Comparison of ENCODE assay signal across 19 cellular contexts in genomic region chr1:37845781-37846180, GRCh38. TPM values are rescaled to one million over a fixed set of nuclear protein-coding genes. Genes with fewer than 3 reads are reported as not detected.
A peak's percentile ranks its signal among the peaks of the same experiment; 100 is the strongest.
DNase-seq lines count a peak whose midpoint lies in the region; ATAC-seq and TF ChIP-seq lines count a peak whose summit lies in the region.
"Had no signal": no experiment of that assay in that cellular context is flagged by ENCODE, and none has a peak within 500 bp of the region (broad histone marks: within the 10 kb centered on the region; RNA-seq: fewer than 3 reads in every experiment).

No MANE protein-coding gene starts in this region.

- H3K4me3 ChIP-seq in adipocyte (ENCODE audit: low read length) = no peak overlapping the region
- H3K4me3 ChIP-seq in neutrophil (ENCODE audit: low read depth in 1 of 2, low read length in 1 of 2) = peak overlapping the region; percentile 26 to 45
- no peak overlapping the region for H3K4me3 ChIP-seq in PC-3 (ENCODE audit: low read length)
- H3K4me3 ChIP-seq: breast epithelium, dorsolateral prefrontal cortex, pancreas, sigmoid colon, tibial artery had no signal

- H3K27ac Mint-ChIP-seq in activated T-cell treated with anti-CD3 and anti-CD28 coated beads, Interleukin-2, amount 50 U/mL, for 72 hours = peak overlapping the region; percentile 92

- no peaks in the 10 kb centered on the region for H3K9me3 ChIP-seq in adipocyte (ENCODE audit: control insufficient read depth, low read length)
- no peaks in the 10 kb centered on the region for H3K9me3 ChIP-seq in neutrophil
- no peaks in the 10 kb centered on the region for H3K9me3 ChIP-seq in PC-3 (ENCODE audit: low read length)
- H3K9me3 ChIP-seq: breast epithelium, pancreas, sigmoid colon, tibial artery had no signal

- peaks cover 47% of the 10 kb centered on the region for H3K4me1 Mint-ChIP-seq in activated T-cell treated with anti-CD3 and anti-CD28 coated beads, Interleukin-2, amount 50 U/mL, for 72 hours (ENCODE audit: low read depth)

- ATAC-seq in activated T-cell treated with anti-CD3 and anti-CD28 coated beads, Interleukin-2, amount 50 U/mL, for 72 hours (replicated peaks in 1 of 2) = no peak
- ATAC-seq in PC-3 = no peak
- ATAC-seq: Panc1, pancreas had no signal

- H3K9me3 Mint-ChIP-seq in activated T-cell treated with anti-CD3 and anti-CD28 coated beads, Interleukin-2, amount 50 U/mL, for 72 hours = no peaks in the 10 kb centered on the region
- H3K9me3 Mint-ChIP-seq: CD4-positive, alpha-beta memory T cell had no signal

- peaks cover 0 to 9% of the 10 kb centered on the region in 2 donors for H3K36me3 Mint-ChIP-seq in activated T-cell treated with anti-CD3 and anti-CD28 coated beads, Interleukin-2, amount 50 U/mL, for 72 hours (ENCODE audit: insufficient read depth in 2 of 2)

- no peaks in the 10 kb centered on the region for H3K27me3 ChIP-seq in adipocyte (replicated peaks; ENCODE audit: control insufficient read depth, insufficient read depth, low read length)
- no peaks in the 10 kb centered on the region for H3K27me3 ChIP-seq in neutrophil
- no peaks in the 10 kb centered on the region for H3K27me3 ChIP-seq in PC-3 (ENCODE audit: low read length)
- H3K27me3 ChIP-seq: breast epithelium, dorsolateral prefrontal cortex, pancreas, sigmoid colon, tibial artery had no signal

- no peak overlapping the region for H3K4me3 Mint-ChIP-seq in activated T-cell treated with anti-CD3 and anti-CD28 coated beads, Interleukin-2, amount 50 U/mL, for 72 hours

- H3K27me3 Mint-ChIP-seq in activated T-cell treated with anti-CD3 and anti-CD28 coated beads, Interleukin-2, amount 50 U/mL, for 72 hours (ENCODE audit: low read depth) = no peaks in the 10 kb centered on the region
- H3K27me3 Mint-ChIP-seq: CD4-positive, alpha-beta memory T cell had no signal

- no peak for TF ChIP-seq CTCF in neutrophil (IDR thresholded peaks at IDR 0.05)
- no peak for TF ChIP-seq CTCF in PC-3 (conservative IDR thresholded peaks at IDR 0.05; ENCODE audit: low read depth, low read length)

- H3K27ac ChIP-seq in neutrophil (peak overlapping the region; percentile 92), PC-3 (ENCODE audit: low read length) (no peak overlapping the region)
- H3K27ac ChIP-seq: breast epithelium, dorsolateral prefrontal cortex, sigmoid colon, tibial artery had no signal

- H3K9ac ChIP-seq in adipocyte (ENCODE audit: low read length) (no peak overlapping the region), PC-3 (ENCODE audit: low read length) (no peak overlapping the region)

- H3K4me2 ChIP-seq in PC-3 (ENCODE audit: low read length) = no peak overlapping the region

- H2AFZ ChIP-seq in PC-3 (ENCODE audit: low read length) = no peak overlapping the region

- POLR2A ChIA-PET in PC-3 (lab: Charles Lee; ENCODE audit: unreplicated experiment) = interaction anchor here (0.6 kb wide), 1 partner anchor 173 kb away, joined by 3 read pairs; no protein-coding TSS in a partner anchor

- intact Hi-C loops in PC-3 (cut with micrococcal nuclease) = no loop called here

- no TSS peak for BruUV-seq in PC-3 (replicated peaks; lab: Mats Ljungman, UMichigan)

- H3K79me2 ChIP-seq in PC-3 (ENCODE audit: low read length) = peaks cover 37% of the 10 kb centered on the region

- no peaks in the 10 kb centered on the region for H3F3A ChIP-seq in PC-3 (ENCODE audit: low read length, unreplicated experiment)

- no peaks in the 10 kb centered on the region for H3K9me2 ChIP-seq in PC-3 (replicated peaks; ENCODE audit: low read length)

- peaks cover 32% of the 10 kb centered on the region for H3K4me1 ChIP-seq in adipocyte (ENCODE audit: control insufficient read depth, insufficient read depth, low read length)
- H3K4me1 ChIP-seq in neutrophil (ENCODE audit: control insufficient read depth in 1 of 2, insufficient read depth in 1 of 2, low read depth in 1 of 2, low read length in 1 of 2) = peaks cover 97% of the 10 kb centered on the region in 2 experiments
- H3K4me1 ChIP-seq in PC-3 (ENCODE audit: insufficient read depth, low read length) = peaks cover 4% of the 10 kb centered on the region
- H3K4me1 ChIP-seq: breast epithelium had no signal

- no peak for DNase-seq in activated T-cell treated with anti-CD3 and anti-CD28 coated beads, Interleukin-2, amount 50 U/mL, for 72 hours
- no peak for DNase-seq in activated T-cell treated with anti-CD3 and anti-CD28 coated beads, Interleukin-2, amount 50 U/mL, for 1 hour
- peak; percentile 86 for DNase-seq in NOMO-1 treated with DMSO at 0.1 percent for 48 hours (lab: John Stamatoyannopoulos, UW; ENCODE audit: unreplicated experiment)
- DNase-seq in adipocyte (ENCODE audit: low read depth) = peak; percentile 47
- no peak for DNase-seq in PC-3
- DNase-seq in DMS153 treated with DMSO at 0.1 percent for 48 hours (lab: John Stamatoyannopoulos, UW; ENCODE audit: unreplicated experiment) = no peak
- DNase-seq in NCI-H2029 treated with DMSO at 0.1 percent for 48 hours (lab: John Stamatoyannopoulos, UW) = no peak
- DNase-seq: CD4-positive, alpha-beta memory T cell; DMS79 treated with DMSO at 0.1 percent for 48 hours; dorsolateral prefrontal cortex; IMR-90; NCI-H1092; pancreas; sigmoid colon; stimulated activated naive CD4-positive, alpha-beta T cell treated with Interleukin-2 at 50 U/mL for 16 hours; tibial artery had no signal

- CTCF ChIA-PET in PC-3 (lab: Charles Lee) = no interaction called here

- H3K36me3 ChIP-seq in adipocyte (ENCODE audit: control insufficient read depth, insufficient read depth, low read length, severe bottlenecking) = peaks cover 17% of the 10 kb centered on the region
- peaks cover 6% of the 10 kb centered on the region for H3K36me3 ChIP-seq in neutrophil
- peaks cover 7% of the 10 kb centered on the region; the same call in 1 of the 2 replicates for H3K36me3 ChIP-seq in PC-3 (ENCODE audit: low read depth, low read length)
- H3K36me3 ChIP-seq: breast epithelium, pancreas, sigmoid colon had no signal

- 0 out of 2 replicates have a peak, but pooled peaks cover under 1% of the 10 kb centered on the region for H4K20me1 ChIP-seq in PC-3 (ENCODE audit: low read length)

RNA-seq across cellular contexts. Expression of gene MTF1, which starts 13.6 kb away (rescaled TPM):
- total RNA-seq in activated T-cell treated with anti-CD3 and anti-CD28 coated beads, Interleukin-2, amount 50 U/mL, for 72 hours = 10 to 100 TPM; 26.8 to 28.1 TPM
- total RNA-seq in PC-3 (2014; rRNA removed) = 5.4 and 10.7 TPM in 2 replicates

RNA-seq across cellular contexts. Expression of gene YRDC, which starts 37.8 kb away (rescaled TPM):
- total RNA-seq in activated T-cell treated with anti-CD3 and anti-CD28 coated beads, Interleukin-2, amount 50 U/mL, for 72 hours = 10 to 100 TPM; 30.0 to 31.3 TPM
- 41.8 and 51.9 TPM in 2 replicates for total RNA-seq in PC-3 (2014; rRNA removed)

RNA-seq across cellular contexts. Expression of gene C1orf122, which starts 38.2 kb away (rescaled TPM):
- total RNA-seq in activated T-cell treated with anti-CD3 and anti-CD28 coated beads, Interleukin-2, amount 50 U/mL, for 72 hours = 10 to 100 TPM; 21.1 to 21.8 TPM
- 70.1 and 72.5 TPM in 2 replicates for total RNA-seq in PC-3 (2014; rRNA removed)

RNA-seq across cellular contexts. Expression of gene MANEAL, which starts 52.1 kb away (rescaled TPM):
- total RNA-seq in activated T-cell treated with anti-CD3 and anti-CD28 coated beads, Interleukin-2, amount 50 U/mL, for 72 hours = 1 to 10 TPM; 1.9 to 2.4 TPM
- total RNA-seq in PC-3 (2014; rRNA removed) = 47.6 and 54.1 TPM in 2 replicates

Comparison
In these comparisons a context has a peak if more than half of its experiments do, and no peak if none do; other contexts are left out.
1. DNase-seq: peak in NOMO-1 treated with DMSO at 0.1 percent for 48 hours (single experiment) and adipocyte (single experiment); none in activated T-cell treated with anti-CD3 and anti-CD28 coated beads, Interleukin-2, amount 50 U/mL, for 72 hours (0 of 2), activated T-cell treated with anti-CD3 and anti-CD28 coated beads, Interleukin-2, amount 50 U/mL, for 1 hour (single experiment), PC-3 (single experiment), DMS153 treated with DMSO at 0.1 percent for 48 hours (single experiment) and NCI-H2029 treated with DMSO at 0.1 percent for 48 hours (single experiment).
2. H3K4me3 ChIP-seq: peak in neutrophil (2 of 2); none in adipocyte (single experiment) and PC-3 (single experiment).